Comparison of ENCODE assay signal across 18 cellular contexts in genomic region chr13:109361562-109361961, GRCh38.
"Had no signal": no experiment of that assay in that cellular context is flagged by ENCODE, and none has a peak within 500 bp of the region (broad histone marks: within the 10 kb centered on the region; RNA-seq: fewer than 3 reads in every experiment).

No MANE protein-coding gene starts in this region.

- H3K36me3 ChIP-seq: brain microvascular endothelial cell, spleen, tibial artery, vagina had no signal

- H3K4me1 ChIP-seq: psoas muscle, spleen, tibial artery, vagina had no signal

- ATAC-seq: activated CD8-positive, alpha-beta memory T cell treated with anti-CD3 and anti-CD28 coated beads, Interleukin-2, amount 10 ng/mL, durations not matched to agents 7 days and 5 days; mucosa of descending colon; psoas muscle; sciatic nerve; stimulated activated memory B cell treated with anti-CD40 and anti-IgM and Interleukin-4, amounts not matched to agents 10 μg/mL and 1 μg/mL and 100 μg/mL, for 72 hours had no signal

- H3K27me3 ChIP-seq: brain microvascular endothelial cell, tibial artery, vagina had no signal

- DNase-seq: activated CD4-positive, alpha-beta T cell treated with anti-CD3 and anti-CD28 coated beads, Interleukin-2, amount 50 U/mL, for 1 hour; activated CD8-positive, alpha-beta memory T cell treated with anti-CD3 and anti-CD28 coated beads, Interleukin-2, amount 10 ng/mL, durations not matched to agents 7 days and 5 days; activated gamma-delta T cell; activated T-cell treated with anti-CD3 and anti-CD28 coated beads, Interleukin-2, amount 50 U/mL, for 48 hours; brain microvascular endothelial cell; cerebellar nuclear complex; dermis blood vessel endothelial cell; kidney glomerular epithelial cell; mucosa of descending colon; natural killer cell; occipital lobe; psoas muscle; spleen; stimulated activated CD4-positive, alpha-beta T cell treated with anti-CD3 and anti-CD28 coated beads, Interleukin-1b, Interleukin-23, amount 100 ng/mL, for 48 hours; tibial artery had no signal

- H3K9me3 ChIP-seq: mucosa of descending colon, psoas muscle, tibial artery, vagina had no signal

- H3K27ac ChIP-seq: brain microvascular endothelial cell, psoas muscle, spleen, tibial artery, vagina had no signal

- H3K4me3 ChIP-seq: mucosa of descending colon, psoas muscle, spleen, tibial artery, vagina had no signal
